In the genomic region with DNA sequence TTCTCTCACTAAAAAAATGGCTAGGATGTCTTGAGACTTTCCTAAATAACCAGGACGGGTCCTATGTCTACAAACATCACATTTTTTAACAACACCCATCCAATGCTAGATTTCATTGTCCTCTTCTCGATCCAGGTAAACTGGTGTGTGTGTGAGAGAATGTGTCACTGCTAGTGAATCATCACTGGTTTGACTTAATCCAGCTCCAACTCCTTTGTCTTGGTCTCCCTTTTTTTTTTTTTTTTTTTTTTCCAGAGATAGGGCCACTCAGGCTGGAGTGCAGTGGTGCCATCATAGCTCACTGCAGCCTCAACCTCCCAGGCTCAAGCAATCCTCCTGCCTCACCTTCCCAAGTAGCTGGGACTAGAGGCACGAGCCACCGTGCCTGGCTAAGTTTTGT, we compare ENCODE assay signal across 11 cellular contexts. TPM values are rescaled to one million over a fixed set of nuclear protein-coding genes. Genes with fewer than 3 reads are reported as not detected.
A peak's percentile ranks its signal among the peaks of the same experiment; 100 is the strongest.
DNase-seq lines count a peak whose midpoint lies in the region; ATAC-seq, FAIRE-seq and TF ChIP-seq lines count a peak whose summit lies in the region.
"Had no signal": no experiment of that assay in that cellular context is flagged by ENCODE, and none has a peak within 500 bp of the region (broad histone marks: within the 10 kb centered on the region; RNA-seq: fewer than 3 reads in every experiment).

No MANE protein-coding gene starts in this region.

- peak overlapping the region; percentile 89; the same call in 1 of the 3 replicates for H3K4me2 ChIP-seq in A549

- no peak for TF ChIP-seq POLR2A in A549 (IDR thresholded peaks at IDR 0.05; ENCODE audit: low read length)

- peaks cover 2% of the 10 kb centered on the region for H3K36me3 ChIP-seq in kidney epithelial cell (ENCODE audit: control insufficient read depth, insufficient read depth, low read length)

- WGBS in A549 (ENCODE audit: missing lambda C conversion rate): 53% methylated on average over 4 of the region's 4 CpGs

- TF ChIP-seq RAD21 in A549 (conservative IDR thresholded peaks at IDR 0.05 in 1 of 2, IDR thresholded peaks at IDR 0.05 in 1 of 2): no peak

- DNase-seq in A549 (ENCODE audit: low read depth in 1 of 2, low spot score in 1 of 2) (peak in 1 of 2 experiments; percentile 48), H4 (ENCODE audit: low spot score) (peak; percentile 4), amniotic epithelial cell (ENCODE audit: low read depth) (peak; percentile 31), kidney epithelial cell (ENCODE audit: low read depth) (peak; percentile 47), NCI-H2081 (lab: John Stamatoyannopoulos, UW) (no peak), activated gamma-delta T cell treated with Interleukin-2 at 50 U/mL for 16 hours (no peak), DMS 273 treated with DMSO at 0.1 percent for 48 hours (lab: John Stamatoyannopoulos, UW) (no peak)
- DNase-seq: activated CD4-positive, alpha-beta T cell treated with anti-CD3 and anti-CD28 coated beads, Interleukin-2, amount 50 U/mL, for 1 hour; DND-41; left cardiac atrium had no signal

- peak; percentile 46 for FAIRE-seq in A549 (lab: Jason Lieb, UNC)

- H3K9me3 ChIP-seq in A549: no peaks in the 10 kb centered on the region

- no peak for TF ChIP-seq EP300 in A549 (IDR thresholded peaks at IDR 0.05)

- H3K27ac ChIP-seq in A549: peak overlapping the region in 1 of 2 experiments; percentile 95; a peak in 1 of 6 replicates

- H3K27me3 ChIP-seq in kidney epithelial cell (ENCODE audit: control insufficient read depth, insufficient read depth, low read length): peaks cover 19% of the 10 kb centered on the region

- H3K4me1 ChIP-seq in A549: peaks cover 47% of the 10 kb centered on the region

- CTCF ChIA-PET in A549 (lab: Yijun Ruan, JAX): interaction anchor here (0.8 to 5.0 kb wide), 5 partner anchors 11 to 188 kb away, joined by 3 to 23 read pairs (median 3); no protein-coding TSS in a partner anchor

- POLR2A ChIA-PET in A549 (lab: Yijun Ruan, JAX): interaction anchor here (0.6 to 1.6 kb wide), 3 partner anchors 16 to 203 kb away, joined by 3 to 5 read pairs (median 5); a partner anchor contains a TSS

- ATAC-seq in A549 (no peak), GM19328 (IDR thresholded peaks at IDR 0.05; ENCODE audit: unreplicated experiment) (no peak)

- no peak overlapping the region for H3K4me3 ChIP-seq in A549
- no peak overlapping the region for H3K4me3 ChIP-seq in kidney epithelial cell (ENCODE audit: low read depth, low read length)

- TF ChIP-seq CTCF in A549 (IDR thresholded peaks at IDR 0.05) (no peak), kidney epithelial cell (IDR thresholded peaks at IDR 0.05; ENCODE audit: insufficient read depth, low read length, poor library complexity, severe bottlenecking) (no peak)

TF ChIP-seq in A549, 52 proteins besides CTCF, POLR2A, EP300 and RAD21:
- no peak for TF ChIP-seq ZFP36 (IDR thresholded peaks at IDR 0.05; ENCODE audit: borderline replicate concordance, partially characterized antibody)

RNA-seq across cellular contexts. Expression of a gene that starts 2.0 kb away (rescaled TPM):
- polyA plus RNA-seq in A549 (2011; rRNA removed) (1.1 and 1.9 TPM in 2 replicates), A549 (2017; fragmentation: RNase III; extraction: RNeasy Plus Mini Kit Qiagen cat#74134 plus additional on column Dnase treatment) (6.1 to 7.1 TPM (median 6.9 TPM) in 3 replicates)
- 4.1 and 5.9 TPM in 2 replicates for polyA plus RNA-seq in A549 (2012; cell fraction: cytosol; rRNA removed)
- polyA plus RNA-seq in A549 (2012; cell fraction: nucleus; rRNA removed): 4.9 and 7.9 TPM in 2 replicates
- 3.3 and 4.2 TPM in 2 replicates for polyA minus RNA-seq in A549 (2011; rRNA and poly(A)+ RNA removed)
- total RNA-seq in H4 (2014; rRNA removed; shearing (Covaris generic)): 6.3 and 6.7 TPM in 2 replicates
- 1.6 and 4.3 TPM in 2 replicates for total RNA-seq in kidney epithelial cell

RNA-seq across cellular contexts. Expression of a gene that starts 4.1 kb away (rescaled TPM):
- polyA plus RNA-seq in A549 (2011; rRNA removed) (0.17 and 0.26 TPM in 2 replicates), A549 (2017; fragmentation: RNase III; extraction: RNeasy Plus Mini Kit Qiagen cat#74134 plus additional on column Dnase treatment) (0.62 to 0.92 TPM (median 0.69 TPM) in 3 replicates)
- polyA plus RNA-seq in A549 (2012; cell fraction: cytosol; rRNA removed): 1.2 and 1.4 TPM in 2 replicates
- 9.1 and 11.7 TPM in 2 replicates for polyA plus RNA-seq in A549 (2012; cell fraction: nucleus; rRNA removed)
- polyA minus RNA-seq in A549 (2011; rRNA and poly(A)+ RNA removed): 0.44 and 0.91 TPM in 2 replicates
- 0.15 TPM in 1 of 2 replicates, not detected in the other for total RNA-seq in H4 (2014; rRNA removed; shearing (Covaris generic))
- total RNA-seq in kidney epithelial cell: 1.3 and 6.4 TPM in 2 replicates

RNA-seq across cellular contexts. Expression of a gene that starts 16.7 kb away (rescaled TPM):
- polyA plus RNA-seq in A549 (2011; rRNA removed): 49.9 and 52.2 TPM in 2 replicates
- polyA plus RNA-seq in A549 (2012; cell fraction: cytosol; rRNA removed): 87.7 and 96.2 TPM in 2 replicates
- polyA plus RNA-seq in A549 (2012; cell fraction: nucleus; rRNA removed): 252 and 279 TPM in 2 replicates
- polyA plus RNA-seq in A549 (2017; fragmentation: RNase III; extraction: RNeasy Plus Mini Kit Qiagen cat#74134 plus additional on column Dnase treatment): 153 to 194 TPM (median 182 TPM) in 3 replicates
- polyA minus RNA-seq in A549 (2011; rRNA and poly(A)+ RNA removed): 58.3 and 64.1 TPM in 2 replicates
- total RNA-seq in H4 (2014; rRNA removed; shearing (Covaris generic)): 44.3 and 46.8 TPM in 2 replicates
- 65.9 and 67.9 TPM in 2 replicates for total RNA-seq in kidney epithelial cell

RNA-seq across cellular contexts. Expression of a gene that starts 24.4 kb away (rescaled TPM):
- polyA plus RNA-seq in A549 (2011; rRNA removed) (14.8 and 18.0 TPM in 2 replicates), A549 (2017; fragmentation: RNase III; extraction: RNeasy Plus Mini Kit Qiagen cat#74134 plus additional on column Dnase treatment) (38.2 to 38.5 TPM (median 38.3 TPM) in 3 replicates)
- polyA plus RNA-seq in A549 (2012; cell fraction: cytosol; rRNA removed): 40.0 and 46.3 TPM in 2 replicates
- 46.1 and 58.6 TPM in 2 replicates for polyA plus RNA-seq in A549 (2012; cell fraction: nucleus; rRNA removed)
- 11.3 and 11.6 TPM in 2 replicates for polyA minus RNA-seq in A549 (2011; rRNA and poly(A)+ RNA removed)
- total RNA-seq in H4 (2014; rRNA removed; shearing (Covaris generic)): 78.5 and 95.5 TPM in 2 replicates
- total RNA-seq in kidney epithelial cell: 113 and 114 TPM in 2 replicates

RNA-seq across cellular contexts. Expression of a gene that starts 39.0 kb away (rescaled TPM):
- polyA plus RNA-seq in A549 (2011; rRNA removed) (6.2 and 7.0 TPM in 2 replicates), A549 (2017; fragmentation: RNase III; extraction: RNeasy Plus Mini Kit Qiagen cat#74134 plus additional on column Dnase treatment) (12.1 to 14.3 TPM (median 13.4 TPM) in 3 replicates)
- polyA plus RNA-seq in A549 (2012; cell fraction: cytosol; rRNA removed): 12.3 and 17.1 TPM in 2 replicates
- polyA plus RNA-seq in A549 (2012; cell fraction: nucleus; rRNA removed): 68.4 and 69.7 TPM in 2 replicates
- polyA minus RNA-seq in A549 (2011; rRNA and poly(A)+ RNA removed): 11.3 and 17.6 TPM in 2 replicates
- total RNA-seq in H4 (2014; rRNA removed; shearing (Covaris generic)): 4.9 and 5.6 TPM in 2 replicates
- 15.7 and 18.3 TPM in 2 replicates for total RNA-seq in kidney epithelial cell

Comparison
In these comparisons a context has a peak if more than half of its experiments do, and no peak if none do; other contexts are left out.
1. DNase-seq: peak in H4 (single experiment), amniotic epithelial cell (single experiment) and kidney epithelial cell (single experiment); none in NCI-H2081 (0 of 2), activated gamma-delta T cell treated with Interleukin-2 at 50 U/mL for 16 hours (single experiment) and DMS 273 treated with DMSO at 0.1 percent for 48 hours (single experiment).